1 cellular context compared by ENCODE assay signal in the genomic region with DNA sequence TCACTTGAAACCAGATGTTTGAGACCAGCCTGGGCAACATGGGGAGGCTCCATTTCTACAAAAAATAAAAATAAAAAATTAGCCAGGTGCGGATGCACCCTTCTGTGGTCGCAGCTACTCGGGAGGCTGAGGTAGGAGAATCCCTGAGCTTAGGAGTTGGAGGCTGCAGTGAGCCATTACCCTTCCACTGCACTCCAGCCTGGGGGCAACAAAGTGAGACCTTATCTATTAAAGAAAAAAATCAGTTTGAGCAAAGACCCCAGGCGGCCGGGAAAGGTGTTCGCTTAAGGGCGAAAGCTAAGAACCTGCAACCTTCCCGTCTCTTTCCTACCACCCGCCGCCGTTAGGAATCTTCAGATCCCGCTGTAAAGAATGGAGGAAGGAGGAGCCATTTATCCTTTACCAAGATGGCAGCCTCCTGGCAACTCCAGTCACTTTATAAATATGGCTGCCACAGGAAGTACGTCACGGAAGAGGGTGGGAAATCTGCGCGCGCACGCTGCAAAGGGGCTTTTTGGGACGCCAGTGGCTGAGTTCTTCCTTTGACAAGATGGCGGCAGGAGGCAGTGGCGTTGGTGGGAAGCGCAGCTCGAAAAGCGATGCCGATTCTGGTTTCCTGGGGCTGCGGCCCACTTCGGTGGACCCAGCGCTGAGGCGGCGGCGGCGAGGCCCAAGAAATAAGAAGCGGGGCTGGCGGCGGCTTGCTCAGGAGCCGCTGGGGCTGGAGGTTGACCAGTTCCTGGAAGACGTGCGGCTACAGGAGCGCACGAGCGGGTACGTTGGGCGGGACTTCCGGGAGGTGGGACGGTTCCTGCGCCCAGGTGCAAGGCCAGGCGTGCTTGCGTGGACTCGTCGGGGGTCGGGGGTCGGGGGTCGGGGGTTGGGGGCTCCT.
TF ChIP-seq lines count a peak whose summit lies in the region.

Gene NOP53 (plus strand): TSS at position 537 of the 892 bp plus-strand sequence. CDS start 14 bp downstream, at position 551.

TF ChIP-seq in HepG2, 621 proteins besides CTCF, POLR2A, EP300 and RAD21 (continued from another document and continues in another):
- TF ChIP-seq, protein P1, sequence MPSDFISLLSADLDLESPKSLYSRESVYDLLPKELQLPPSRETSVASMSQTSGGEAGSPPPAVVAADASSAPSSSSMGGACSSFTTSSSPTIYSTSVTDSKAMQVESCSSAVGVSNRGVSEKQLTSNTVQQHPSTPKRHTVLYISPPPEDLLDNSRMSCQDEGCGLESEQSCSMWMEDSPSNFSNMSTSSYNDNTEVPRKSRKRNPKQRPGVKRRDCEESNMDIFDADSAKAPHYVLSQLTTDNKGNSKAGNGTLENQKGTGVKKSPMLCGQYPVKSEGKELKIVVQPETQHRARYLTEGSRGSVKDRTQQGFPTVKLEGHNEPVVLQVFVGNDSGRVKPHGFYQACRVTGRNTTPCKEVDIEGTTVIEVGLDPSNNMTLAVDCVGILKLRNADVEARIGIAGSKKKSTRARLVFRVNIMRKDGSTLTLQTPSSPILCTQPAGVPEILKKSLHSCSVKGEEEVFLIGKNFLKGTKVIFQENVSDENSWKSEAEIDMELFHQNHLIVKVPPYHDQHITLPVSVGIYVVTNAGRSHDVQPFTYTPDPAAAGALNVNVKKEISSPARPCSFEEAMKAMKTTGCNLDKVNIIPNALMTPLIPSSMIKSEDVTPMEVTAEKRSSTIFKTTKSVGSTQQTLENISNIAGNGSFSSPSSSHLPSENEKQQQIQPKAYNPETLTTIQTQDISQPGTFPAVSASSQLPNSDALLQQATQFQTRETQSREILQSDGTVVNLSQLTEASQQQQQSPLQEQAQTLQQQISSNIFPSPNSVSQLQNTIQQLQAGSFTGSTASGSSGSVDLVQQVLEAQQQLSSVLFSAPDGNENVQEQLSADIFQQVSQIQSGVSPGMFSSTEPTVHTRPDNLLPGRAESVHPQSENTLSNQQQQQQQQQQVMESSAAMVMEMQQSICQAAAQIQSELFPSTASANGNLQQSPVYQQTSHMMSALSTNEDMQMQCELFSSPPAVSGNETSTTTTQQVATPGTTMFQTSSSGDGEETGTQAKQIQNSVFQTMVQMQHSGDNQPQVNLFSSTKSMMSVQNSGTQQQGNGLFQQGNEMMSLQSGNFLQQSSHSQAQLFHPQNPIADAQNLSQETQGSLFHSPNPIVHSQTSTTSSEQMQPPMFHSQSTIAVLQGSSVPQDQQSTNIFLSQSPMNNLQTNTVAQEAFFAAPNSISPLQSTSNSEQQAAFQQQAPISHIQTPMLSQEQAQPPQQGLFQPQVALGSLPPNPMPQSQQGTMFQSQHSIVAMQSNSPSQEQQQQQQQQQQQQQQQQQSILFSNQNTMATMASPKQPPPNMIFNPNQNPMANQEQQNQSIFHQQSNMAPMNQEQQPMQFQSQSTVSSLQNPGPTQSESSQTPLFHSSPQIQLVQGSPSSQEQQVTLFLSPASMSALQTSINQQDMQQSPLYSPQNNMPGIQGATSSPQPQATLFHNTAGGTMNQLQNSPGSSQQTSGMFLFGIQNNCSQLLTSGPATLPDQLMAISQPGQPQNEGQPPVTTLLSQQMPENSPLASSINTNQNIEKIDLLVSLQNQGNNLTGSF (CRISPR knock-in tag; IDR thresholded peaks at IDR 0.05) = no peak
- peak; percentile 97 for TF ChIP-seq RBFOX2 (IDR thresholded peaks at IDR 0.05; ENCODE audit: low read depth, low read length)
- no peak for TF ChIP-seq ZNF264 (CRISPR knock-in tag; IDR thresholded peaks at IDR 0.05)
- TF ChIP-seq ARID5B (CRISPR knock-in tag; IDR thresholded peaks at IDR 0.05) = peak; percentile 47; the same call in 1 of the 2 replicates
- TF ChIP-seq ZNF10 (CRISPR knock-in tag; IDR thresholded peaks at IDR 0.05; ENCODE audit: borderline replicate concordance, low read depth) = no peak
- TF ChIP-seq YY1 (IDR thresholded peaks at IDR 0.05; ENCODE audit: insufficient read depth, insufficient replicate concordance, low read depth, low read length) = peak; percentile 100
- TF ChIP-seq GMEB1 (CRISPR knock-in tag; IDR thresholded peaks at IDR 0.05; ENCODE audit: borderline replicate concordance) = peak; percentile 91
- peak; percentile 49; the same call in 1 of the 2 replicates for TF ChIP-seq NFYB (CRISPR knock-in tag; IDR thresholded peaks at IDR 0.05)
- peak; percentile 60 for TF ChIP-seq ZFY (CRISPR knock-in tag; IDR thresholded peaks at IDR 0.05)
- TF ChIP-seq, protein P2, sequence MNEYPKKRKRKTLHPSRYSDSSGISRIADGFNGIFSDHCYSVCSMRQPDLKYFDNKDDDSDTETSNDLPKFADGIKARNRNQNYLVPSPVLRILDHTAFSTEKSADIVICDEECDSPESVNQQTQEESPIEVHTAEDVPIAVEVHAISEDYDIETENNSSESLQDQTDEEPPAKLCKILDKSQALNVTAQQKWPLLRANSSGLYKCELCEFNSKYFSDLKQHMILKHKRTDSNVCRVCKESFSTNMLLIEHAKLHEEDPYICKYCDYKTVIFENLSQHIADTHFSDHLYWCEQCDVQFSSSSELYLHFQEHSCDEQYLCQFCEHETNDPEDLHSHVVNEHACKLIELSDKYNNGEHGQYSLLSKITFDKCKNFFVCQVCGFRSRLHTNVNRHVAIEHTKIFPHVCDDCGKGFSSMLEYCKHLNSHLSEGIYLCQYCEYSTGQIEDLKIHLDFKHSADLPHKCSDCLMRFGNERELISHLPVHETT (CRISPR knock-in tag; conservative IDR thresholded peaks at IDR 0.05) = peak; percentile 57; the same call in 1 of the 2 replicates
- peak; percentile 93 for TF ChIP-seq CREB1 (IDR thresholded peaks at IDR 0.05)
- peak; percentile 99 for TF ChIP-seq CREB1 (CRISPR knock-in tag; IDR thresholded peaks at IDR 0.05)
- TF ChIP-seq MXD4 (CRISPR knock-in tag; IDR thresholded peaks at IDR 0.05) = peak; percentile 54; the same call in 1 of the 2 replicates
- TF ChIP-seq ZNF143 (CRISPR knock-in tag; IDR thresholded peaks at IDR 0.05) = peak; percentile 76
- 0 out of 2 replicates have a peak, but pooled peaks have one; percentile 29 for TF ChIP-seq ATF6 (CRISPR knock-in tag; conservative IDR thresholded peaks at IDR 0.05)
- peak; percentile 93 for TF ChIP-seq GATAD1 (CRISPR knock-in tag; IDR thresholded peaks at IDR 0.05)
- no peak; the same call in 1 of the 2 replicates for TF ChIP-seq RBAK (CRISPR knock-in tag; IDR thresholded peaks at IDR 0.05)
- TF ChIP-seq ZNF609 (CRISPR knock-in tag; IDR thresholded peaks at IDR 0.05; ENCODE audit: borderline replicate concordance) = no peak
- TF ChIP-seq, protein P3, sequence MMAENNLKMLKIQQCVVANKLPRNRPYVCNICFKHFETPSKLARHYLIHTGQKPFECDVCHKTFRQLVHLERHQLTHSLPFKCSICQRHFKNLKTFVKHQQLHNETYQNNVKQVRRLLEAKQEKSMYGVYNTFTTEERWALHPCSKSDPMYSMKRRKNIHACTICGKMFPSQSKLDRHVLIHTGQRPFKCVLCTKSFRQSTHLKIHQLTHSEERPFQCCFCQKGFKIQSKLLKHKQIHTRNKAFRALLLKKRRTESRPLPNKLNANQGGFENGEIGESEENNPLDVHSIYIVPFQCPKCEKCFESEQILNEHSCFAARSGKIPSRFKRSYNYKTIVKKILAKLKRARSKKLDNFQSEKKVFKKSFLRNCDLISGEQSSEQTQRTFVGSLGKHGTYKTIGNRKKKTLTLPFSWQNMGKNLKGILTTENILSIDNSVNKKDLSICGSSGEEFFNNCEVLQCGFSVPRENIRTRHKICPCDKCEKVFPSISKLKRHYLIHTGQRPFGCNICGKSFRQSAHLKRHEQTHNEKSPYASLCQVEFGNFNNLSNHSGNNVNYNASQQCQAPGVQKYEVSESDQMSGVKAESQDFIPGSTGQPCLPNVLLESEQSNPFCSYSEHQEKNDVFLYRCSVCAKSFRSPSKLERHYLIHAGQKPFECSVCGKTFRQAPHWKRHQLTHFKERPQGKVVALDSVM (CRISPR knock-in tag; IDR thresholded peaks at IDR 0.05) = peak; percentile 62
- peak; percentile 95 for TF ChIP-seq KAT8 (CRISPR knock-in tag; IDR thresholded peaks at IDR 0.05)
- peak; percentile 74; the same call in 1 of the 2 replicates for TF ChIP-seq ELF4 (CRISPR knock-in tag; IDR thresholded peaks at IDR 0.05; ENCODE audit: borderline replicate concordance)
- no peak for TF ChIP-seq RFXAP (CRISPR knock-in tag; IDR thresholded peaks at IDR 0.05; ENCODE audit: borderline replicate concordance)
- TF ChIP-seq ARNTL (CRISPR knock-in tag; IDR thresholded peaks at IDR 0.05) = 0 out of 2 replicates have a peak, but pooled peaks have one; percentile 48
- TF ChIP-seq MAFF (IDR thresholded peaks at IDR 0.05; ENCODE audit: low read depth, low read length) = no peak
- peak; percentile 32; the same call in 1 of the 2 replicates for TF ChIP-seq BCL6 (CRISPR knock-in tag; IDR thresholded peaks at IDR 0.05)
